ENCODE assay signal across 20 cellular contexts in the genomic region with DNA sequence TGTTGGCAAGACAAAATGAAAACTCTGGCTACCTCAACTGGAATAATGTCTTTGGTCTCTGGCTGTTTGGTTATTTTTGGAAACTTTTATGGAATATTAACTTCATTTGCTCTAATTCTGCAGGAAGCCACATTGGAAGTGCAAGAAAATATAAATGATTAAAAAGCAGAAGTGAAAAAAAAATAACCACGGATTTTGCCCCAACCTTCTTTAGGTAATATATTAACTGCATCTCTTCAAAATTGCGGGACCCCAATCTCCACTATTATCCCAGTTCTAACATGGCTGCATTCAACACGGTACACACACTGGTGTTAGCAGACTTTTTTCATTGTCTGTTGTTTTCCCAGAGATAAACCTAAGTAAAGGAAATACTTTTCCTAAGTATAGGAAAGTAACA.
"Had no signal": no experiment of that assay in that cellular context is flagged by ENCODE, and none has a peak within 500 bp of the region (broad histone marks: within the 10 kb centered on the region; RNA-seq: fewer than 3 reads in every experiment).

No MANE protein-coding gene starts in this region.

- H3K27ac Mint-ChIP-seq: activated CD4-positive, alpha-beta memory T cell treated with anti-CD3 and anti-CD28 coated beads for 36 hours; activated naive CD8-positive, alpha-beta T cell treated with anti-CD3 and anti-CD28 coated beads, Interleukin-2, amount 10 ng/mL, durations not matched to agents 7 days and 5 days; activated T-cell treated with anti-CD3 and anti-CD28 coated beads, Interleukin-2, amount 50 U/mL, for 72 hours; memory B cell; nephron progenitor cell; stimulated activated naive B cell treated with anti-CD40 and anti-IgM and Interleukin-4, amounts not matched to agents 10 μg/mL and 1 μg/mL and 100 μg/mL, for 72 hours had no signal

- H3K36me3 Mint-ChIP-seq: activated CD4-positive, alpha-beta memory T cell treated with anti-CD3 and anti-CD28 coated beads for 36 hours; activated naive CD8-positive, alpha-beta T cell treated with anti-CD3 and anti-CD28 coated beads, Interleukin-2, amount 10 ng/mL, durations not matched to agents 7 days and 5 days; memory B cell; stimulated activated naive B cell treated with anti-CD40 and anti-IgM and Interleukin-4, amounts not matched to agents 10 μg/mL and 1 μg/mL and 100 μg/mL, for 72 hours had no signal

- H3K9me3 Mint-ChIP-seq: activated CD4-positive, alpha-beta memory T cell treated with anti-CD3 and anti-CD28 coated beads for 36 hours; activated naive CD8-positive, alpha-beta T cell treated with anti-CD3 and anti-CD28 coated beads, Interleukin-2, amount 10 ng/mL, durations not matched to agents 7 days and 5 days; activated T-cell treated with anti-CD3 and anti-CD28 coated beads, Interleukin-2, amount 50 U/mL, for 72 hours; memory B cell; nephron progenitor cell had no signal

- H3K4me3 Mint-ChIP-seq: activated CD4-positive, alpha-beta memory T cell treated with anti-CD3 and anti-CD28 coated beads for 36 hours; activated naive CD8-positive, alpha-beta T cell treated with anti-CD3 and anti-CD28 coated beads, Interleukin-2, amount 10 ng/mL, durations not matched to agents 7 days and 5 days; activated T-cell treated with anti-CD3 and anti-CD28 coated beads, Interleukin-2, amount 50 U/mL, for 72 hours; memory B cell; nephron progenitor cell; stimulated activated naive B cell treated with anti-CD40 and anti-IgM and Interleukin-4, amounts not matched to agents 10 μg/mL and 1 μg/mL and 100 μg/mL, for 72 hours had no signal

- H3K9me3 ChIP-seq: heart left ventricle, left ventricle myocardium inferior, right atrium auricular region, spleen, tibial nerve had no signal

- H3K36me3 ChIP-seq: cardiac muscle cell, heart left ventricle, left ventricle myocardium inferior, right atrium auricular region, spleen, tibial nerve had no signal

- H3K27me3 ChIP-seq: cardiac muscle cell, heart left ventricle, right atrium auricular region, tibial nerve had no signal

- FAIRE-seq: colon, frontal cortex, keratinocyte had no signal

- DNase-seq: activated CD4-positive, alpha-beta memory T cell treated with anti-CD3 and anti-CD28 coated beads for 36 hours; activated CD8-positive, alpha-beta memory T cell treated with anti-CD3 and anti-CD28 coated beads, Interleukin-2, amount 50 U/mL, for 4 hours; activated naive CD8-positive, alpha-beta T cell treated with anti-CD3 and anti-CD28 coated beads, Interleukin-2, amount 10 ng/mL, durations not matched to agents 7 days and 5 days; activated T-cell treated with anti-CD3 and anti-CD28 coated beads, Interleukin-2, amount 50 U/mL, for 72 hours; anterior cingulate cortex; heart left ventricle; left ventricle myocardium inferior; nephron progenitor cell; spleen; stimulated activated CD4-positive, alpha-beta T cell treated with anti-CD3 and anti-CD28 coated beads, Interleukin-1b, Interleukin-23, amount 100 ng/mL, for 48 hours; stimulated activated naive B cell treated with anti-CD40 and anti-IgM and Interleukin-4, amounts not matched to agents 10 μg/mL and 1 μg/mL and 100 μg/mL, for 72 hours; T-helper 9 cell had no signal

- H3K4me1 Mint-ChIP-seq: activated naive CD8-positive, alpha-beta T cell treated with anti-CD3 and anti-CD28 coated beads, Interleukin-2, amount 10 ng/mL, durations not matched to agents 7 days and 5 days; memory B cell; stimulated activated naive B cell treated with anti-CD40 and anti-IgM and Interleukin-4, amounts not matched to agents 10 μg/mL and 1 μg/mL and 100 μg/mL, for 72 hours had no signal

- H3K27ac ChIP-seq: cardiac muscle cell, heart left ventricle, left ventricle myocardium inferior, right atrium auricular region, spleen, tibial nerve, VCaP had no signal

- H3K4me1 ChIP-seq: heart left ventricle, left ventricle myocardium inferior, right atrium auricular region, tibial nerve had no signal

- H3K4me3 ChIP-seq: cardiac muscle cell, left ventricle myocardium inferior, right atrium auricular region, spleen, tibial nerve had no signal
